8 cellular contexts compared by ENCODE assay signal in the genomic region with DNA sequence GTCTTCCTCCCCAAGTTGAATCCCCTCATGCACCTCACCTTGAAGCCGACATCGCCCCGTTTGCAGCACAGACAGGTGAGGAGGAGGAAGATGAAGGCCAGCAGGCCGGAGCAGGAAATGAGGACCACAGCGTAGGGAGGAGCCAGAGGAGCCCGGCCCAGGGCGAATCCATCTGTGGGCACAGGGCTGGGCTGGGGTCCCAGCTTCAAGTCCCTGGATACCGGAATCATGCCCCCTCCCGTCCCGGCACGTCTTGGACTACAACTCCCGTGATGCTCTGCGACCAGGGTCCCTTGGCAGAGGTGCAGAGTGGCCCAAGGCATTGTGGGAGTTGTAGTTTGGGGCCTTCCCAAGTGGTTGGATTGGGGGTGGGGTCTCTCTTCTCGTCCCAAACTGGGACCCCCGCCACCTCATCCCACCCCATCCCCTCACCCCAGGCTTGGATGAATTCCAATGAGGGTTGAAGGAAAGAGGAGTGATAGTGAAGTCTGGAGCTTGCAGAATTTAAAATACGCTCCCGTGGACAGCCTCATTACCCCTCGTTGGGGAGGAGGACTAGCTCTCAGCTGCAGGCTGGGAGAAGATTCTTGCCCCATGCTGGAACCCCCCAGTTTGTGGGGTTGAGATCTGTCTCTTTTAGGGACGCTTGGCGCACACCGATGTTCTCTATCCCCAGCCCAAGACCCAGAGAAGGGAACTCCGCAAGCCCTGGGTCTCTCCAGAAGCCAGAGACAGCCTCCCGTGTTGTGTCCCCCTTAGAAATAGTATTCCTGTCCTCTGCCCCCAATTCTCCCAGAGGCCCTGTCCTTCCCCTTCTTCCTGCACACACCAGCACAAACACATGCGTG.
A peak's percentile ranks its signal among the peaks of the same experiment; 100 is the strongest.
DNase-seq lines count a peak whose midpoint lies in the region; ATAC-seq lines count a peak whose summit lies in the region.

No MANE protein-coding gene starts in this region.

- H3K27ac ChIP-seq in caudate nucleus (ENCODE audit: low read depth, low read length): no peak overlapping the region

- ATAC-seq in GM19463 (IDR thresholded peaks at IDR 0.05; ENCODE audit: unreplicated experiment): no peak

- DNase-seq in ELF-1 (ENCODE audit: low read depth, low spot score): peak; percentile 64
- DNase-seq in NCI-H1092 treated with DMSO at 0.1 percent for 48 hours (lab: John Stamatoyannopoulos, UW): peak; percentile 20
- DNase-seq in activated CD4-positive, CD25-positive, alpha-beta regulatory T cell (lab: John Stamatoyannopoulos, UW): peak; percentile 47 to 67 (median 58)
- peak in 59 of 61 donors; percentile 5 to 91 (median 72) for DNase-seq in caudate nucleus (lab: John Stamatoyannopoulos, UW)
- peak; percentile 77 for DNase-seq in islet precursor cell
- DNase-seq in stimulated activated CD4-positive, alpha-beta T cell treated with anti-CD3 and anti-CD28 coated beads, Interleukin-15, amount 100 ng/mL, for 48 hours (ENCODE audit: low read depth in 2 of 2): peak; percentile 62 to 70
- no peak for DNase-seq in NCI-H2107 (lab: John Stamatoyannopoulos, UW)
